ENCODE assay signal across 7 cellular contexts in genomic region chr22:27324908-27325307, GRCh38.
A peak's percentile ranks its signal among the peaks of the same experiment; 100 is the strongest.
DNase-seq lines count a peak whose midpoint lies in the region; ATAC-seq, FAIRE-seq and TF ChIP-seq lines count a peak whose summit lies in the region.
"Not testable (repeated sequence)": the region's sequence is repeated elsewhere in the genome, so short reads cannot be mapped to it uniquely, and the experiment has no call there.

No MANE protein-coding gene starts in this region.

- H3F3A ChIP-seq in neural progenitor cell (ENCODE audit: low read depth), result not testable (repeated sequence)

- H4K8ac ChIP-seq in IMR-90 (ENCODE audit: low read depth in 2 of 2, low read length in 2 of 2); H1 (ENCODE audit: extremely low read depth, insufficient read depth, low read length): not testable (repeated sequence)

- H3K4ac ChIP-seq in IMR-90 (ENCODE audit: low read depth, low read length); H1 (replicated peaks; ENCODE audit: insufficient read length, low read depth, low read length): not testable (repeated sequence)

- not testable (repeated sequence) for H3K79me1 ChIP-seq in IMR-90 (ENCODE audit: low read depth in 1 of 2, low read length in 2 of 2); H1 (ENCODE audit: low read depth, low read length)

- CTCF ChIA-PET in HEK293 (lab: Yijun Ruan, JAX), result interaction anchor here (0.6 kb wide), 1 partner anchor 937 kb away, joined by 3 read pairs; no protein-coding TSS in a partner anchor
- CTCF ChIA-PET in IMR-90 (lab: Yijun Ruan, JAX); activated CD8-positive, alpha-beta memory T cell treated with anti-CD3 and anti-CD28 coated beads, Interleukin-2, amount 10 ng/mL, durations not matched to agents 7 days and 5 days (lab: Charles Lee); H1 (lab: Charles Lee; ENCODE audit: partially characterized antibody): not testable (repeated sequence)

- not testable (repeated sequence) for H2BK20ac ChIP-seq in IMR-90 (ENCODE audit: low read depth, low read length); H1 (ENCODE audit: low read length)

- H3K9me3 ChIP-seq in HEK293 (ENCODE audit: control insufficient read depth, insufficient read depth, low read depth, low read length); IMR-90 (ENCODE audit: control insufficient read depth, insufficient read depth, low read length); H1 (ENCODE audit: insufficient read depth in 2 of 2, low read depth in 1 of 2, low read length in 1 of 2); neural progenitor cell (ENCODE audit: low read depth): not testable (repeated sequence)

- H3K4me2 ChIP-seq in IMR-90 (ENCODE audit: low read depth, low read length); H1 (ENCODE audit: insufficient read depth in 1 of 2, low read depth in 2 of 2, low read length in 2 of 2); neural progenitor cell: not testable (repeated sequence)

- 55% methylated on average over 1 of the region's 1 CpG; no CpG with 5 or more reads in 1 of the 2 experiments for WGBS in IMR-90 (ENCODE audit: extremely low coverage in 2 of 2, insufficient read length in 1 of 2), 2 experiments
- 100% methylated on average over 1 of the region's 1 CpG; no CpG with 5 or more reads in 1 of the 2 experiments for WGBS in H1 (ENCODE audit: extremely low coverage in 1 of 2, insufficient coverage in 1 of 2, insufficient read length in 1 of 2, insufficient replicate concordance in 2 of 2, low coverage in 1 of 2, low lambda C conversion rate in 2 of 2, missing lambda C conversion rate in 1 of 2), 2 experiments

- H3K23ac ChIP-seq in IMR-90 (ENCODE audit: low read depth, low read length); H1 (ENCODE audit: insufficient read length): not testable (repeated sequence)

- ATAC-seq in IMR-90 (ENCODE audit: low read depth); activated CD8-positive, alpha-beta memory T cell treated with anti-CD3 and anti-CD28 coated beads, Interleukin-2, amount 10 ng/mL, durations not matched to agents 7 days and 5 days: not testable (repeated sequence)

- not testable (repeated sequence) for TF ChIP-seq RAD21 in IMR-90 (IDR thresholded peaks at IDR 0.05; ENCODE audit: low read length); H1 (IDR thresholded peaks at IDR 0.05 in 1 of 2, conservative IDR thresholded peaks at IDR 0.05 in 1 of 2; ENCODE audit: low read depth in 2 of 2, low read length in 2 of 2)

- H3K23me2 ChIP-seq in H1 (ENCODE audit: low read depth, low read length), result not testable (repeated sequence)

- not testable (repeated sequence) for H3K14ac ChIP-seq in IMR-90 (replicated peaks; ENCODE audit: low read depth, low read length); H1 (ENCODE audit: insufficient read length)

- intact Hi-C loops in IMR-90 (cut with micrococcal nuclease), result not testable (repeated sequence)

- H3K4me3 ChIP-seq in HEK293 (ENCODE audit: low read depth, low read length); IMR-90 (ENCODE audit: insufficient read depth, low read depth, low read length); H1 (ENCODE audit: extremely low read depth in 1 of 4, insufficient read depth in 2 of 4, low read depth in 3 of 4, low read length in 4 of 4); neural progenitor cell: not testable (repeated sequence)

- in situ Hi-C loops in IMR-90 (cut with MboI; ENCODE audit: low sequenced_read_pairs), result not testable (repeated sequence)

- not testable (repeated sequence) for H4K5ac ChIP-seq in IMR-90 (ENCODE audit: low read depth, low read length); H1 (ENCODE audit: insufficient read length, low read depth, low read length)

- H4K91ac ChIP-seq in IMR-90 (ENCODE audit: insufficient read depth, low read depth, low read length); H1 (replicated peaks; ENCODE audit: insufficient read length, low read length): not testable (repeated sequence)

- FAIRE-seq in H1 (lab: Jason Lieb, UNC), result not testable (repeated sequence)
- FAIRE-seq in urothelium cell line (lab: Jason Lieb, UNC), result peak; percentile 96

- H2AFZ ChIP-seq in IMR-90 (replicated peaks; ENCODE audit: low read length, poor library complexity); H1 (ENCODE audit: low read length); neural progenitor cell (replicated peaks): not testable (repeated sequence)

- H2AK9ac ChIP-seq in IMR-90 (replicated peaks; ENCODE audit: low read depth, low read length, poor library complexity), result not testable (repeated sequence)

- not testable (repeated sequence) for H2BK15ac ChIP-seq in IMR-90 (ENCODE audit: low read depth, low read length); H1 (ENCODE audit: low read length)

- not testable (repeated sequence) for H3K27me3 Mint-ChIP-seq in activated CD8-positive, alpha-beta memory T cell treated with anti-CD3 and anti-CD28 coated beads, Interleukin-2, amount 10 ng/mL, durations not matched to agents 7 days and 5 days; neural progenitor cell (ENCODE audit: insufficient read depth, low read depth)
- peaks cover 11% of the 10 kb centered on the region for H3K27me3 Mint-ChIP-seq in brain

- H2AK5ac ChIP-seq in IMR-90 (ENCODE audit: low read depth, low read length); H1 (ENCODE audit: low read depth, low read length): not testable (repeated sequence)

- not testable (repeated sequence) for H3K4me3 Mint-ChIP-seq in activated CD8-positive, alpha-beta memory T cell treated with anti-CD3 and anti-CD28 coated beads, Interleukin-2, amount 10 ng/mL, durations not matched to agents 7 days and 5 days
- H3K4me3 Mint-ChIP-seq in brain (peak overlapping the region in 1 of 5 experiments; percentile 28), neural progenitor cell (peak overlapping the region; percentile 25)

- H3K36me3 ChIP-seq in HEK293 (ENCODE audit: control insufficient read depth in 2 of 2, insufficient read depth in 1 of 2, low read length in 2 of 2); IMR-90 (ENCODE audit: control insufficient read depth, insufficient read depth, low read length); H1 (ENCODE audit: control insufficient read depth in 2 of 4, insufficient read depth in 4 of 4, low read length in 3 of 4); neural progenitor cell: not testable (repeated sequence)

- H2BK120ac ChIP-seq in IMR-90 (ENCODE audit: low read depth, low read length); H1 (replicated peaks; ENCODE audit: low read depth, low read length): not testable (repeated sequence)

- H2BK5ac ChIP-seq in IMR-90 (ENCODE audit: low read depth, low read length, poor library complexity, severe bottlenecking), result peak overlapping the region; percentile 41
- H2BK5ac ChIP-seq in H1 (ENCODE audit: low read depth, low read length), result not testable (repeated sequence)

- TF ChIP-seq EP300 in H1 (IDR thresholded peaks at IDR 0.05; ENCODE audit: borderline replicate concordance in 1 of 2, low read depth in 2 of 2, low read length in 2 of 2), result not testable (repeated sequence)

- DNase-seq in IMR-90; H1 (ENCODE audit: low read depth in 1 of 2, low spot score in 2 of 2); neural progenitor cell (ENCODE audit: low spot score); urothelium cell line (ENCODE audit: low spot score): not testable (repeated sequence)
- DNase-seq in activated CD8-positive, alpha-beta memory T cell treated with anti-CD3 and anti-CD28 coated beads, Interleukin-2, amount 10 ng/mL, durations not matched to agents 7 days and 5 days, result peak; percentile 1

- H2BK12ac ChIP-seq in H1 (ENCODE audit: low read depth, low read length), result not testable (repeated sequence)

- POLR2A ChIA-PET in HEK293 (lab: Yijun Ruan, JAX); IMR-90 (lab: Charles Lee; ENCODE audit: unreplicated experiment); H1 (lab: Charles Lee; ENCODE audit: partially characterized antibody): not testable (repeated sequence)

- dilution Hi-C loops in IMR-90 (cut with HindIII; ENCODE audit: low sequenced_read_pairs, unreplicated experiment), result not testable (repeated sequence)

- H3K4me1 ChIP-seq in HEK293 (ENCODE audit: control insufficient read depth, insufficient read depth, low read length); IMR-90 (ENCODE audit: control insufficient read depth, insufficient read depth, low read length); H1 (replicated peaks in 1 of 4; ENCODE audit: control insufficient read depth in 3 of 4, insufficient read depth in 4 of 4, low read length in 3 of 4): not testable (repeated sequence)
- H3K4me1 ChIP-seq in neural progenitor cell, result peaks cover 11% of the 10 kb centered on the region

- H3K27ac ChIP-seq in HEK293 (ENCODE audit: extremely low read depth, low read depth, low read length); IMR-90 (ENCODE audit: insufficient read depth, low read length); H1 (ENCODE audit: low read depth, low read length); neural progenitor cell: not testable (repeated sequence)

- not testable (repeated sequence) for H3K9me3 Mint-ChIP-seq in activated CD8-positive, alpha-beta memory T cell treated with anti-CD3 and anti-CD28 coated beads, Interleukin-2, amount 10 ng/mL, durations not matched to agents 7 days and 5 days (ENCODE audit: low read depth)
- H3K9me3 Mint-ChIP-seq in brain (peaks cover 5 to 22% (median 13%) of the 10 kb centered on the region in 5 experiments), neural progenitor cell (peaks cover 13% of the 10 kb centered on the region)

- not testable (repeated sequence) for H3K4me1 Mint-ChIP-seq in activated CD8-positive, alpha-beta memory T cell treated with anti-CD3 and anti-CD28 coated beads, Interleukin-2, amount 10 ng/mL, durations not matched to agents 7 days and 5 days
- H3K4me1 Mint-ChIP-seq in brain, result peaks cover 30% of the 10 kb centered on the region
- H3K4me1 Mint-ChIP-seq in neural progenitor cell, result peaks cover 23% of the 10 kb centered on the region

- H3K36me3 Mint-ChIP-seq in activated CD8-positive, alpha-beta memory T cell treated with anti-CD3 and anti-CD28 coated beads, Interleukin-2, amount 10 ng/mL, durations not matched to agents 7 days and 5 days; brain; neural progenitor cell: not testable (repeated sequence)

- not testable (repeated sequence) for H3K9me1 ChIP-seq in IMR-90 (ENCODE audit: insufficient read depth, low read length)

- BruUV-seq in IMR-90 (replicated peaks; lab: Mats Ljungman, UMichigan), result not testable (repeated sequence)

- TF ChIP-seq CTCF in HEK293 (tag by site-specific recombination; IDR thresholded peaks at IDR 0.05); IMR-90 (conservative IDR thresholded peaks at IDR 0.05; ENCODE audit: low read depth, low read length); brain (conservative IDR thresholded peaks at IDR 0.05); H1 (IDR thresholded peaks at IDR 0.05; ENCODE audit: control extremely low read depth in 1 of 3, insufficient read depth in 1 of 3, low read depth in 1 of 3, low read length in 3 of 3); neural progenitor cell (IDR thresholded peaks at IDR 0.05): not testable (repeated sequence)

- H3K27me3 ChIP-seq in IMR-90 (ENCODE audit: control insufficient read depth, insufficient read depth, low read length), result peaks cover 34% of the 10 kb centered on the region
- H3K27me3 ChIP-seq in H1 (replicated peaks in 1 of 4; ENCODE audit: control insufficient read depth in 3 of 4, extremely low read depth in 1 of 4, insufficient read depth in 3 of 4, low read length in 3 of 4); neural progenitor cell: not testable (repeated sequence)

- not testable (repeated sequence) for H3K18ac ChIP-seq in IMR-90 (ENCODE audit: low read depth, low read length); H1 (ENCODE audit: extremely low read depth, low read length)

- H3K56ac ChIP-seq in IMR-90 (ENCODE audit: extremely low read depth, insufficient read depth, low read length), result not testable (repeated sequence)
- peak overlapping the region; percentile 80 for H3K56ac ChIP-seq in H1 (replicated peaks; ENCODE audit: insufficient read length, low read depth, low read length)

- H3K79me2 ChIP-seq in H1 (ENCODE audit: control insufficient read depth in 1 of 2, insufficient read depth in 2 of 2, low read length in 2 of 2); neural progenitor cell (ENCODE audit: low read depth): not testable (repeated sequence)

- H3K9ac ChIP-seq in IMR-90 (ENCODE audit: low read depth, low read length); H1 (replicated peaks in 1 of 4; ENCODE audit: extremely low read depth in 1 of 4, low read depth in 3 of 4, low read length in 3 of 4); neural progenitor cell: not testable (repeated sequence)

- TF ChIP-seq POLR2A in IMR-90 (IDR thresholded peaks at IDR 0.05; ENCODE audit: low read depth, low read length); H1 (IDR thresholded peaks at IDR 0.05; ENCODE audit: control extremely low read depth in 1 of 2, low read depth in 2 of 2, low read length in 2 of 2): not testable (repeated sequence)

- not testable (repeated sequence) for H3K27ac Mint-ChIP-seq in activated CD8-positive, alpha-beta memory T cell treated with anti-CD3 and anti-CD28 coated beads, Interleukin-2, amount 10 ng/mL, durations not matched to agents 7 days and 5 days; neural progenitor cell
- peak overlapping the region in 3 of 5 experiments; percentile 2 to 100 (median 96) for H3K27ac Mint-ChIP-seq in brain

- H4K20me1 ChIP-seq in IMR-90 (ENCODE audit: insufficient read depth, low read length); H1 (replicated peaks in 1 of 2; ENCODE audit: control insufficient read depth in 1 of 2, insufficient read depth in 2 of 2, low read length in 2 of 2); neural progenitor cell (ENCODE audit: low read depth): not testable (repeated sequence)
